Comparison of ENCODE assay signal across 2 cellular contexts in the genomic region with DNA sequence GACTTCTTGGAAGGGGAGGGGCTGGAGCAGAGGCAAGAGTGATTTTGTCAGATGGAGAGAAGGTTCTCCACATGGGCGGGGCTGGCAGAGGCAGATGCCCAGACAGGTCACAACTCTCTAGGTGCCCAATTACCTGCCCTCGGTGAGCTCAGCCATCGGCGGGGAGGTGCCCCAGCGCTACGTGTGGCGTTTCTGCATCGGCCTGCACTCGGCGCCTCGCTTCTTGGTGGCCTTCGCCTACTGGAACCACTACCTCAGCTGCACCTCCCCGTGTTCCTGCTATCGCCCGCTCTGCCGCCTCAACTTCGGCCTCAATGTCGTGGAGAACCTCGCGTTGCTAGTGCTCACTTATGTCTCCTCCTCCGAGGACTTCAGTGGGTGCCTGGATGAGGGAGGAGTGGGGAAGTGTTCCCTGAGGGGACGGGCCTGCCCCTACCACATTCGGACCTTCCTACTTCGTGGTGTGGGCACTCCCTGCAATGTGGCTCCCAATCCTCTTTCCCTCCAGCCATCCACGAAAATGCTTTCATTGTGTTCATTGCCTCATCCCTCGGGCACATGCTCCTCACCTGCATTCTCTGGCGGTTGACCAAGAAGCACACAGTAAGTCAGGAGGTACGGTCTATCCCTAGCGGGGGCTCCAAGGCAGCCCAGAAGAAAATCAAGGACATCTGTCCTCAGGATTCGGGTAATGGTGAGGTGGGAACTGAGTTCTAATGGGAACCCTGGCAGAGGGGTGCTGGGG.
TF ChIP-seq lines count a peak whose summit lies in the region.

No MANE protein-coding gene starts in this region.

TF ChIP-seq in Ishikawa, 13 proteins besides CTCF, POLR2A, EP300 and RAD21:
- TF ChIP-seq YY1 (IDR thresholded peaks at IDR 0.05; ENCODE audit: low read depth) (no peak), TAF1 (IDR thresholded peaks at IDR 0.05; ENCODE audit: low read depth) (no peak), CREB1 (IDR thresholded peaks at IDR 0.05; ENCODE audit: low read depth) (no peak)
- TF ChIP-seq, protein P1, sequence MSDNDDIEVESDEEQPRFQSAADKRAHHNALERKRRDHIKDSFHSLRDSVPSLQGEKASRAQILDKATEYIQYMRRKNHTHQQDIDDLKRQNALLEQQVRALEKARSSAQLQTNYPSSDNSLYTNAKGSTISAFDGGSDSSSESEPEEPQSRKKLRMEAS (IDR thresholded peaks at IDR 0.05), result peak; percentile 54; the same call in 1 of the 2 replicates
TF ChIP-seq in Ishikawa: peak in this region for 1.

TF ChIP-seq in GM12878, 131 proteins besides CTCF, POLR2A, EP300 and RAD21:
- TF ChIP-seq TBL1XR1 (IDR thresholded peaks at IDR 0.05; ENCODE audit: low read depth, low read length), result no peak
- no peak for TF ChIP-seq POLR2AphosphoS2 (IDR thresholded peaks at IDR 0.05; ENCODE audit: low read depth, low read length)
- TF ChIP-seq, protein P2, sequence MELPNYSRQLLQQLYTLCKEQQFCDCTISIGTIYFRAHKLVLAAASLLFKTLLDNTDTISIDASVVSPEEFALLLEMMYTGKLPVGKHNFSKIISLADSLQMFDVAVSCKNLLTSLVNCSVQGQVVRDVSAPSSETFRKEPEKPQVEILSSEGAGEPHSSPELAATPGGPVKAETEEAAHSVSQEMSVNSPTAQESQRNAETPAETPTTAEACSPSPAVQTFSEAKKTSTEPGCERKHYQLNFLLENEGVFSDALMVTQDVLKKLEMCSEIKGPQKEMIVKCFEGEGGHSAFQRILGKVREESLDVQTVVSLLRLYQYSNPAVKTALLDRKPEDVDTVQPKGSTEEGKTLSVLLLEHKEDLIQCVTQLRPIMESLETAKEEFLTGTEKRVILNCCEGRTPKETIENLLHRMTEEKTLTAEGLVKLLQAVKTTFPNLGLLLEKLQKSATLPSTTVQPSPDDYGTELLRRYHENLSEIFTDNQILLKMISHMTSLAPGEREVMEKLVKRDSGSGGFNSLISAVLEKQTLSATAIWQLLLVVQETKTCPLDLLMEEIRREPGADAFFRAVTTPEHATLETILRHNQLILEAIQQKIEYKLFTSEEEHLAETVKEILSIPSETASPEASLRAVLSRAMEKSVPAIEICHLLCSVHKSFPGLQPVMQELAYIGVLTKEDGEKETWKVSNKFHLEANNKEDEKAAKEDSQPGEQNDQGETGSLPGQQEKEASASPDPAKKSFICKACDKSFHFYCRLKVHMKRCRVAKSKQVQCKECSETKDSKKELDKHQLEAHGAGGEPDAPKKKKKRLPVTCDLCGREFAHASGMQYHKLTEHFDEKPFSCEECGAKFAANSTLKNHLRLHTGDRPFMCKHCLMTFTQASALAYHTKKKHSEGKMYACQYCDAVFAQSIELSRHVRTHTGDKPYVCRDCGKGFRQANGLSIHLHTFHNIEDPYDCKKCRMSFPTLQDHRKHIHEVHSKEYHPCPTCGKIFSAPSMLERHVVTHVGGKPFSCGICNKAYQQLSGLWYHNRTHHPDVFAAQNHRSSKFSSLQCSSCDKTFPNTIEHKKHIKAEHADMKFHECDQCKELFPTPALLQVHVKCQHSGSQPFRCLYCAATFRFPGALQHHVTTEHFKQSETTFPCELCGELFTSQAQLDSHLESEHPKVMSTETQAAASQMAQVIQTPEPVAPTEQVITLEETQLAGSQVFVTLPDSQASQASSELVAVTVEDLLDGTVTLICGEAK (IDR thresholded peaks at IDR 0.05; ENCODE audit: borderline replicate concordance), result no peak
- TF ChIP-seq NBN (IDR thresholded peaks at IDR 0.05), result no peak
- no peak for TF ChIP-seq CHD4 (IDR thresholded peaks at IDR 0.05)
- no peak for TF ChIP-seq ATF7 (IDR thresholded peaks at IDR 0.05; ENCODE audit: low read depth)
- TF ChIP-seq, protein P3, sequence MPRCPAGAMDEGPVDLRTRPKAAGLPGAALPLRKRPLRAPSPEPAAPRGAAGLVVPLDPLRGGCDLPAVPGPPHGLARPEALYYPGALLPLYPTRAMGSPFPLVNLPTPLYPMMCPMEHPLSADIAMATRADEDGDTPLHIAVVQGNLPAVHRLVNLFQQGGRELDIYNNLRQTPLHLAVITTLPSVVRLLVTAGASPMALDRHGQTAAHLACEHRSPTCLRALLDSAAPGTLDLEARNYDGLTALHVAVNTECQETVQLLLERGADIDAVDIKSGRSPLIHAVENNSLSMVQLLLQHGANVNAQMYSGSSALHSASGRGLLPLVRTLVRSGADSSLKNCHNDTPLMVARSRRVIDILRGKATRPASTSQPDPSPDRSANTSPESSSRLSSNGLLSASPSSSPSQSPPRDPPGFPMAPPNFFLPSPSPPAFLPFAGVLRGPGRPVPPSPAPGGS (IDR thresholded peaks at IDR 0.05; ENCODE audit: borderline replicate concordance, insufficient read depth, low read depth, low read length, poor library complexity, severe bottlenecking), result no peak
- no peak for TF ChIP-seq SREBF2 (IDR thresholded peaks at IDR 0.05; ENCODE audit: low read length)
- no peak for TF ChIP-seq FOXM1 (IDR thresholded peaks at IDR 0.05; ENCODE audit: low read depth, low read length)
